17 cellular contexts compared by ENCODE assay signal in genomic region chr1:185880779-185881333, GRCh38.
DNase-seq lines count a peak whose midpoint lies in the region; ATAC-seq lines count a peak whose summit lies in the region.
"Had no signal": no experiment of that assay in that cellular context is flagged by ENCODE, and none has a peak within 500 bp of the region (broad histone marks: within the 10 kb centered on the region; RNA-seq: fewer than 3 reads in every experiment).

No MANE protein-coding gene starts in this region.

- no peak for ATAC-seq in GM21723 (IDR thresholded peaks at IDR 0.05; ENCODE audit: unreplicated experiment)

- DNase-seq in DMS 273 treated with DMSO at 0.1 percent for 48 hours (lab: John Stamatoyannopoulos, UW): peak; percentile 64
- peak; percentile 90 for DNase-seq in NCI-H2171 (lab: John Stamatoyannopoulos, UW)
- peak; percentile 80 for DNase-seq in cerebellar cortex (ENCODE audit: low spot score)
- DNase-seq in retina: peak; percentile 24
- no peak for DNase-seq in NCI-H526 treated with DMSO at 0.1 percent for 48 hours (lab: John Stamatoyannopoulos, UW)
- DNase-seq in activated CD4-positive, CD25-positive, alpha-beta regulatory T cell (lab: John Stamatoyannopoulos, UW): no peak
- DNase-seq: ACHN; Calu3; CD4-positive, alpha-beta T cell; HFFc6; MG63; NCI-H1105; NCI-H1930; NCI-H82; Peyer's patch; SHP77 had no signal

Comparison
In these comparisons a context has a peak if more than half of its experiments do, and no peak if none do; other contexts are left out.
1. DNase-seq: peak in DMS 273 treated with DMSO at 0.1 percent for 48 hours (single experiment), NCI-H2171 (single experiment), cerebellar cortex (single experiment) and retina (single experiment); none in NCI-H526 treated with DMSO at 0.1 percent for 48 hours (single experiment) and activated CD4-positive, CD25-positive, alpha-beta regulatory T cell (0 of 4).